1 cellular context compared by ENCODE assay signal in the genomic region with DNA sequence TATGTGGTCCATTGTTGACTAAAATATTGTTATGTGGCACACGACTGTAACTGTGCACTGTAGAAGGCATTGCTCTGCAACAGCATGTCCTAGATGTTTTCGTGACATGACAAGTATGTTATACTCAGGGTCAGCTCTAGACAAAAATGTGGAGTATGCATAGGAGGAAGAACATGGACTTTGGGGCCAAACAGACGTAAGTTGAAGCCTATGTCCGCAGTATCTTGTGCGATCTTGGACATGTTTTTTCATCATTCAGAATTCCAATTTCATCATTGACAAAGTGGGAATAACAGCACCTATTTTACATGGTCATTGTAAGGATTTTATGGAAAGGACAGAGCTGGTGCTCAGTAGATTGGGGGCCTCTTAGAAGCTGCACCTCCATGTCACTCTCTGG.
TF ChIP-seq lines count a peak whose summit lies in the region.

No MANE protein-coding gene starts in this region.

TF ChIP-seq in HepG2, 621 proteins besides CTCF, POLR2A, EP300 and RAD21 (continues in another document):
- TF ChIP-seq ZNF557 (CRISPR knock-in tag; IDR thresholded peaks at IDR 0.05) (no peak), ATF1 (CRISPR knock-in tag; IDR thresholded peaks at IDR 0.05) (no peak), CREB1 (IDR thresholded peaks at IDR 0.05) (no peak), CREB1 (CRISPR knock-in tag; IDR thresholded peaks at IDR 0.05) (no peak), ATM (IDR thresholded peaks at IDR 0.05; ENCODE audit: borderline replicate concordance) (no peak), STAG1 (CRISPR knock-in tag; IDR thresholded peaks at IDR 0.05) (no peak), MED1 (CRISPR knock-in tag; IDR thresholded peaks at IDR 0.05) (0 out of 2 replicates have a peak, but pooled peaks have one; percentile 22), GATAD2A (CRISPR knock-in tag; IDR thresholded peaks at IDR 0.05) (peak; percentile 52), CEBPG (CRISPR knock-in tag; IDR thresholded peaks at IDR 0.05) (0 out of 2 replicates have a peak, but pooled peaks have one; percentile 21), SOX6 (IDR thresholded peaks at IDR 0.05) (no peak), SOX6 (CRISPR knock-in tag; IDR thresholded peaks at IDR 0.05) (peak; percentile 15; the same call in 1 of the 2 replicates), SOX5 (CRISPR knock-in tag; IDR thresholded peaks at IDR 0.05; ENCODE audit: borderline replicate concordance) (peak; percentile 33; the same call in 1 of the 2 replicates), ZNF331 (CRISPR knock-in tag; IDR thresholded peaks at IDR 0.05) (peak; percentile 71), ZNF251 (CRISPR knock-in tag; IDR thresholded peaks at IDR 0.05) (no peak), FOXA1 (IDR thresholded peaks at IDR 0.05) (no peak), FOXA1 (CRISPR knock-in tag; IDR thresholded peaks at IDR 0.05) (no peak), NCOA5 (CRISPR knock-in tag; IDR thresholded peaks at IDR 0.05) (no peak), SALL2 (CRISPR knock-in tag; IDR thresholded peaks at IDR 0.05) (no peak), TEAD3 (CRISPR knock-in tag; optimal IDR thresholded peaks at IDR 0.05; ENCODE audit: borderline replicate concordance) (peak; percentile 95), NBN (conservative IDR thresholded peaks at IDR 0.05) (no peak), HMG20A (CRISPR knock-in tag; IDR thresholded peaks at IDR 0.05; ENCODE audit: borderline replicate concordance) (0 out of 2 replicates have a peak, but pooled peaks have one; percentile 18), RARA (CRISPR knock-in tag; IDR thresholded peaks at IDR 0.05) (peak; percentile 43; the same call in 1 of the 2 replicates), HNF4A (CRISPR knock-in tag; IDR thresholded peaks at IDR 0.05) (peak; percentile 81), BCL6 (CRISPR knock-in tag; IDR thresholded peaks at IDR 0.05) (peak; percentile 35; the same call in 1 of the 2 replicates), ZNF883 (CRISPR knock-in tag; IDR thresholded peaks at IDR 0.05; ENCODE audit: not compliant biosample characterization) (no peak), PHF21A (CRISPR knock-in tag; IDR thresholded peaks at IDR 0.05) (peak; percentile 36; the same call in 1 of the 2 replicates), TCF7 (IDR thresholded peaks at IDR 0.05; ENCODE audit: low read depth) (no peak), SAP130 (CRISPR knock-in tag; IDR thresholded peaks at IDR 0.05; ENCODE audit: low read depth) (0 out of 2 replicates have a peak, but pooled peaks have one; percentile 24), ZNF3 (CRISPR knock-in tag; IDR thresholded peaks at IDR 0.05) (no peak), KLF9 (CRISPR knock-in tag; IDR thresholded peaks at IDR 0.05; ENCODE audit: low read depth) (no peak), FOXA3 (CRISPR knock-in tag; IDR thresholded peaks at IDR 0.05) (0 out of 2 replicates have a peak, but pooled peaks have one; percentile 16), ZNF253 (CRISPR knock-in tag; IDR thresholded peaks at IDR 0.05; ENCODE audit: borderline replicate concordance) (no peak), ETV6 (CRISPR knock-in tag; conservative IDR thresholded peaks at IDR 0.05) (no peak), IKZF4 (CRISPR knock-in tag; IDR thresholded peaks at IDR 0.05; ENCODE audit: borderline replicate concordance, low read depth, not compliant biosample characterization) (no peak), TARDBP (CRISPR knock-in tag; IDR thresholded peaks at IDR 0.05) (0 out of 2 replicates have a peak, but pooled peaks have one; percentile 10), CC2D1A (CRISPR knock-in tag; IDR thresholded peaks at IDR 0.05) (no peak), ZSCAN22 (CRISPR knock-in tag; IDR thresholded peaks at IDR 0.05) (no peak), NFATC3 (CRISPR knock-in tag; IDR thresholded peaks at IDR 0.05) (no peak), ELF3 (CRISPR knock-in tag; IDR thresholded peaks at IDR 0.05) (0 out of 2 replicates have a peak, but pooled peaks have one; percentile 21), SMARCE1 (IDR thresholded peaks at IDR 0.05; ENCODE audit: borderline replicate concordance) (no peak), HOXA9 (CRISPR knock-in tag; IDR thresholded peaks at IDR 0.05; ENCODE audit: borderline replicate concordance) (no peak), ZNF709 (CRISPR knock-in tag; IDR thresholded peaks at IDR 0.05) (no peak), TBX2 (CRISPR knock-in tag; IDR thresholded peaks at IDR 0.05; ENCODE audit: borderline replicate concordance) (no peak), SALL1 (CRISPR knock-in tag; IDR thresholded peaks at IDR 0.05) (peak; percentile 56; the same call in 1 of the 2 replicates), TCF7L2 (IDR thresholded peaks at IDR 0.05; ENCODE audit: low read depth, low read length) (no peak), ZMYM4 (CRISPR knock-in tag; IDR thresholded peaks at IDR 0.05) (peak; percentile 20; the same call in 1 of the 2 replicates), ZFP90 (CRISPR knock-in tag; IDR thresholded peaks at IDR 0.05; ENCODE audit: borderline replicate concordance) (no peak), NCOA2 (CRISPR knock-in tag; IDR thresholded peaks at IDR 0.05) (peak; percentile 64; the same call in 1 of the 2 replicates), ASH2L (IDR thresholded peaks at IDR 0.05; ENCODE audit: insufficient read length, low read depth, low read length) (peak; percentile 56)
- TF ChIP-seq, protein P1, sequence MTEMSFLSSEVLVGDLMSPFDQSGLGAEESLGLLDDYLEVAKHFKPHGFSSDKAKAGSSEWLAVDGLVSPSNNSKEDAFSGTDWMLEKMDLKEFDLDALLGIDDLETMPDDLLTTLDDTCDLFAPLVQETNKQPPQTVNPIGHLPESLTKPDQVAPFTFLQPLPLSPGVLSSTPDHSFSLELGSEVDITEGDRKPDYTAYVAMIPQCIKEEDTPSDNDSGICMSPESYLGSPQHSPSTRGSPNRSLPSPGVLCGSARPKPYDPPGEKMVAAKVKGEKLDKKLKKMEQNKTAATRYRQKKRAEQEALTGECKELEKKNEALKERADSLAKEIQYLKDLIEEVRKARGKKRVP (CRISPR knock-in tag; IDR thresholded peaks at IDR 0.05), result 0 out of 4 replicates have a peak, but pooled peaks of 1 of the 2 experiments have one; percentile 48
- TF ChIP-seq, protein P2, sequence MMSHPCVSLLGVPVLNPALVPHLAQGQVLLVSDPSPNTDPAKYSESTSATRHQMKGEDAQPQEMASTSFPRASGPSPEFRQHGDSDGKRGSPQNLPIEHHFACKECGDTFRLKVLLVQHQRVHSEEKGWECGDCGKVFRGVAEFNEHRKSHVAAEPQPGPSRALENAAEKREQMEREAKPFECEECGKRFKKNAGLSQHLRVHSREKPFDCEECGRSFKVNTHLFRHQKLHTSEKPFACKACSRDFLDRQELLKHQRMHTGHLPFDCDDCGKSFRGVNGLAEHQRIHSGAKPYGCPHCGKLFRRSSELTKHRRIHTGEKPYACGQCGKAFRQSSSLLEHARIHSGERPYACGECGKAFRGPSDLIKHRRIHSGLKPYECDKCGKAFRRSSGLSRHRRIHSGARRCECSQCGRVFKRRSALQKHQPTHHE (CRISPR knock-in tag; IDR thresholded peaks at IDR 0.05; ENCODE audit: borderline replicate concordance), result no peak
- TF ChIP-seq, protein P3, sequence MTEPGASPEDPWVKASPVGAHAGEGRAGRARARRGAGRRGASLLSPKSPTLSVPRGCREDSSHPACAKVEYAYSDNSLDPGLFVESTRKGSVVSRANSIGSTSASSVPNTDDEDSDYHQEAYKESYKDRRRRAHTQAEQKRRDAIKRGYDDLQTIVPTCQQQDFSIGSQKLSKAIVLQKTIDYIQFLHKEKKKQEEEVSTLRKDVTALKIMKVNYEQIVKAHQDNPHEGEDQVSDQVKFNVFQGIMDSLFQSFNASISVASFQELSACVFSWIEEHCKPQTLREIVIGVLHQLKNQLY (CRISPR knock-in tag; IDR thresholded peaks at IDR 0.05), result no peak
- TF ChIP-seq, protein P4, sequence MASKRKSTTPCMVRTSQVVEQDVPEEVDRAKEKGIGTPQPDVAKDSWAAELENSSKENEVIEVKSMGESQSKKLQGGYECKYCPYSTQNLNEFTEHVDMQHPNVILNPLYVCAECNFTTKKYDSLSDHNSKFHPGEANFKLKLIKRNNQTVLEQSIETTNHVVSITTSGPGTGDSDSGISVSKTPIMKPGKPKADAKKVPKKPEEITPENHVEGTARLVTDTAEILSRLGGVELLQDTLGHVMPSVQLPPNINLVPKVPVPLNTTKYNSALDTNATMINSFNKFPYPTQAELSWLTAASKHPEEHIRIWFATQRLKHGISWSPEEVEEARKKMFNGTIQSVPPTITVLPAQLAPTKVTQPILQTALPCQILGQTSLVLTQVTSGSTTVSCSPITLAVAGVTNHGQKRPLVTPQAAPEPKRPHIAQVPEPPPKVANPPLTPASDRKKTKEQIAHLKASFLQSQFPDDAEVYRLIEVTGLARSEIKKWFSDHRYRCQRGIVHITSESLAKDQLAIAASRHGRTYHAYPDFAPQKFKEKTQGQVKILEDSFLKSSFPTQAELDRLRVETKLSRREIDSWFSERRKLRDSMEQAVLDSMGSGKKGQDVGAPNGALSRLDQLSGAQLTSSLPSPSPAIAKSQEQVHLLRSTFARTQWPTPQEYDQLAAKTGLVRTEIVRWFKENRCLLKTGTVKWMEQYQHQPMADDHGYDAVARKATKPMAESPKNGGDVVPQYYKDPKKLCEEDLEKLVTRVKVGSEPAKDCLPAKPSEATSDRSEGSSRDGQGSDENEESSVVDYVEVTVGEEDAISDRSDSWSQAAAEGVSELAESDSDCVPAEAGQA (IDR thresholded peaks at IDR 0.05; ENCODE audit: low read depth), result no peak
- TF ChIP-seq, protein P4 (CRISPR knock-in tag; IDR thresholded peaks at IDR 0.05; ENCODE audit: borderline replicate concordance), result no peak
- TF ChIP-seq, protein P5, sequence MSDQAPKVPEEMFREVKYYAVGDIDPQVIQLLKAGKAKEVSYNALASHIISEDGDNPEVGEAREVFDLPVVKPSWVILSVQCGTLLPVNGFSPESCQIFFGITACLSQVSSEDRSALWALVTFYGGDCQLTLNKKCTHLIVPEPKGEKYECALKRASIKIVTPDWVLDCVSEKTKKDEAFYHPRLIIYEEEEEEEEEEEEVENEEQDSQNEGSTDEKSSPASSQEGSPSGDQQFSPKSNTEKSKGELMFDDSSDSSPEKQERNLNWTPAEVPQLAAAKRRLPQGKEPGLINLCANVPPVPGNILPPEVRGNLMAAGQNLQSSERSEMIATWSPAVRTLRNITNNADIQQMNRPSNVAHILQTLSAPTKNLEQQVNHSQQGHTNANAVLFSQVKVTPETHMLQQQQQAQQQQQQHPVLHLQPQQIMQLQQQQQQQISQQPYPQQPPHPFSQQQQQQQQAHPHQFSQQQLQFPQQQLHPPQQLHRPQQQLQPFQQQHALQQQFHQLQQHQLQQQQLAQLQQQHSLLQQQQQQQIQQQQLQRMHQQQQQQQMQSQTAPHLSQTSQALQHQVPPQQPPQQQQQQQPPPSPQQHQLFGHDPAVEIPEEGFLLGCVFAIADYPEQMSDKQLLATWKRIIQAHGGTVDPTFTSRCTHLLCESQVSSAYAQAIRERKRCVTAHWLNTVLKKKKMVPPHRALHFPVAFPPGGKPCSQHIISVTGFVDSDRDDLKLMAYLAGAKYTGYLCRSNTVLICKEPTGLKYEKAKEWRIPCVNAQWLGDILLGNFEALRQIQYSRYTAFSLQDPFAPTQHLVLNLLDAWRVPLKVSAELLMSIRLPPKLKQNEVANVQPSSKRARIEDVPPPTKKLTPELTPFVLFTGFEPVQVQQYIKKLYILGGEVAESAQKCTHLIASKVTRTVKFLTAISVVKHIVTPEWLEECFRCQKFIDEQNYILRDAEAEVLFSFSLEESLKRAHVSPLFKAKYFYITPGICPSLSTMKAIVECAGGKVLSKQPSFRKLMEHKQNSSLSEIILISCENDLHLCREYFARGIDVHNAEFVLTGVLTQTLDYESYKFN (CRISPR knock-in tag; conservative IDR thresholded peaks at IDR 0.05), result peak; percentile 52
- TF ChIP-seq, protein P6, sequence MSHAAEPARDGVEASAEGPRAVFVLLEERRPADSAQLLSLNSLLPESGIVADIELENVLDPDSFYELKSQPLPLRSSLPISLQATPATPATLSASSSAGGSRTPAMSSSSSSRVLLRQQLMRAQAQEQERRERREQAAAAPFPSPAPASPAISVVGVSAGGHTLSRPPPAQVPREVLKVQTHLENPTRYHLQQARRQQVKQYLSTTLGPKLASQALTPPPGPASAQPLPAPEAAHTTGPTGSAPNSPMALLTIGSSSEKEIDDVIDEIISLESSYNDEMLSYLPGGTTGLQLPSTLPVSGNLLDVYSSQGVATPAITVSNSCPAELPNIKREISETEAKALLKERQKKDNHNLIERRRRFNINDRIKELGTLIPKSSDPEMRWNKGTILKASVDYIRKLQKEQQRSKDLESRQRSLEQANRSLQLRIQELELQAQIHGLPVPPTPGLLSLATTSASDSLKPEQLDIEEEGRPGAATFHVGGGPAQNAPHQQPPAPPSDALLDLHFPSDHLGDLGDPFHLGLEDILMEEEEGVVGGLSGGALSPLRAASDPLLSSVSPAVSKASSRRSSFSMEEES (CRISPR knock-in tag; IDR thresholded peaks at IDR 0.05), result no peak
- TF ChIP-seq, protein P7, sequence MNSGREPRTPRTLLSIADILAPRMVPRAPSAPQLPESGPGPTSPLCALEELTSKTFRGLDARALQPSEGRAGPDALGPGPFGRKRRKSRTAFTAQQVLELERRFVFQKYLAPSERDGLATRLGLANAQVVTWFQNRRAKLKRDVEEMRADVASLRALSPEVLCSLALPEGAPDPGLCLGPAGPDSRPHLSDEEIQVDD (CRISPR knock-in tag; IDR thresholded peaks at IDR 0.05; ENCODE audit: borderline replicate concordance), result no peak
